20 cellular contexts compared by ENCODE assay signal in genomic region chr11:134398079-134398444, GRCh38. TPM values are rescaled to one million over a fixed set of nuclear protein-coding genes. Genes with fewer than 3 reads are reported as not detected.
DNase-seq lines count a peak whose midpoint lies in the region; ATAC-seq and TF ChIP-seq lines count a peak whose summit lies in the region.
"Had no signal": no experiment of that assay in that cellular context is flagged by ENCODE, and none has a peak within 500 bp of the region (broad histone marks: within the 10 kb centered on the region; RNA-seq: fewer than 3 reads in every experiment).

No MANE protein-coding gene starts in this region.

- no peak overlapping the region for H2BK120ac ChIP-seq in IMR-90 (ENCODE audit: low read depth, low read length)

- in situ Hi-C loops in IMR-90 (cut with MboI; ENCODE audit: low sequenced_read_pairs): no loop called here

- H3K4me1 ChIP-seq in IMR-90 (ENCODE audit: control insufficient read depth, insufficient read depth, low read length) (no peaks in the 10 kb centered on the region), BE2C (peaks cover 5% of the 10 kb centered on the region), hepatocyte (ENCODE audit: insufficient read depth) (no peaks in the 10 kb centered on the region)
- H3K4me1 ChIP-seq: breast epithelium, sigmoid colon had no signal

- H2BK15ac ChIP-seq in IMR-90 (ENCODE audit: low read depth, low read length): no peak overlapping the region

- H2BK20ac ChIP-seq in IMR-90 (ENCODE audit: low read depth, low read length): no peak overlapping the region

- TF ChIP-seq CTCF in IMR-90 (conservative IDR thresholded peaks at IDR 0.05; ENCODE audit: low read depth, low read length): no peak
- no peak for TF ChIP-seq CTCF in BE2C (IDR thresholded peaks at IDR 0.05; ENCODE audit: low read depth, low read length)
- TF ChIP-seq CTCF in hepatocyte (IDR thresholded peaks at IDR 0.05; ENCODE audit: poor library complexity): no peak

- H4K20me1 ChIP-seq in IMR-90 (ENCODE audit: insufficient read depth, low read length): no peaks in the 10 kb centered on the region
- no peaks in the 10 kb centered on the region for H4K20me1 ChIP-seq in hepatocyte (ENCODE audit: insufficient read depth, poor library complexity, severe bottlenecking)

- no peaks in the 10 kb centered on the region for H3K79me1 ChIP-seq in IMR-90 (ENCODE audit: low read depth in 1 of 2, low read length in 2 of 2)

- H2BK5ac ChIP-seq in IMR-90 (ENCODE audit: low read depth, low read length, poor library complexity, severe bottlenecking): no peak overlapping the region

- no peak overlapping the region for H3K56ac ChIP-seq in IMR-90 (ENCODE audit: extremely low read depth, insufficient read depth, low read length)

- H3K27ac ChIP-seq in IMR-90 (ENCODE audit: insufficient read depth, low read length): no peak overlapping the region
- H3K27ac ChIP-seq in substantia nigra (ENCODE audit: low read depth, low read length, poor library complexity, severe bottlenecking): peak overlapping the region; percentile 90
- H3K27ac ChIP-seq in hepatocyte: no peak overlapping the region
- H3K27ac ChIP-seq: breast epithelium, neutrophil, sigmoid colon had no signal

- dilution Hi-C loops in IMR-90 (cut with HindIII; ENCODE audit: low sequenced_read_pairs, unreplicated experiment): no loop called here

- peak overlapping the region; percentile 55 for H2AK9ac ChIP-seq in IMR-90 (replicated peaks; ENCODE audit: low read depth, low read length, poor library complexity)

- no peak overlapping the region for H4K91ac ChIP-seq in IMR-90 (ENCODE audit: insufficient read depth, low read depth, low read length)

- H3K4me2 ChIP-seq in IMR-90 (ENCODE audit: low read depth, low read length): no peak overlapping the region
- H3K4me2 ChIP-seq in hepatocyte: no peak overlapping the region

- no peaks in the 10 kb centered on the region for H3K9me1 ChIP-seq in IMR-90 (ENCODE audit: insufficient read depth, low read length)

- no peak overlapping the region for H3K14ac ChIP-seq in IMR-90 (replicated peaks; ENCODE audit: low read depth, low read length)

- no peak overlapping the region for H3K23ac ChIP-seq in IMR-90 (ENCODE audit: low read depth, low read length)

- H3K9me2 ChIP-seq in hepatocyte (replicated peaks; ENCODE audit: insufficient read depth): no peaks in the 10 kb centered on the region

- no peak overlapping the region for H4K8ac ChIP-seq in IMR-90 (ENCODE audit: low read depth in 2 of 2, low read length in 2 of 2)

- H3K18ac ChIP-seq in IMR-90 (ENCODE audit: low read depth, low read length): no peak overlapping the region

- peak overlapping the region; percentile 21 for H2AFZ ChIP-seq in IMR-90 (replicated peaks; ENCODE audit: low read length, poor library complexity)
- no peak overlapping the region for H2AFZ ChIP-seq in hepatocyte

- no peak overlapping the region for H3K4ac ChIP-seq in IMR-90 (ENCODE audit: low read depth, low read length)

- ATAC-seq in IMR-90 (ENCODE audit: low read depth) (no peak), left lobe of liver (peak; percentile 81)
- ATAC-seq: stimulated activated naive B cell treated with anti-CD40 and anti-IgM and Interleukin-4, amounts not matched to agents 10 μg/mL and 1 μg/mL and 100 μg/mL, for 72 hours had no signal

- TF ChIP-seq RAD21 in IMR-90 (IDR thresholded peaks at IDR 0.05; ENCODE audit: low read length): no peak

- BruUV-seq in IMR-90 (replicated peaks; lab: Mats Ljungman, UMichigan): no TSS peak

- no CpG with 5 or more reads among the region's 11 CpGs for WGBS in IMR-90 (ENCODE audit: extremely low coverage in 2 of 2, insufficient read length in 1 of 2), 2 experiments
- 89% methylated on average over 11 of the region's 11 CpGs for WGBS in hepatocyte (ENCODE audit: low lambda C conversion rate, missing lambda C conversion rate)

- no peak overlapping the region for H3K9ac ChIP-seq in IMR-90 (ENCODE audit: low read depth, low read length)

- no peak overlapping the region for H4K5ac ChIP-seq in IMR-90 (ENCODE audit: low read depth, low read length)

- H2AK5ac ChIP-seq in IMR-90 (ENCODE audit: low read depth, low read length): no peak overlapping the region

- peaks cover 46% of the 10 kb centered on the region for H3K9me3 ChIP-seq in IMR-90 (ENCODE audit: control insufficient read depth, insufficient read depth, low read length)
- no peaks in the 10 kb centered on the region for H3K9me3 ChIP-seq in BE2C
- no peaks in the 10 kb centered on the region for H3K9me3 ChIP-seq in hepatocyte (ENCODE audit: low read depth)
- H3K9me3 ChIP-seq: breast epithelium, MG63, neutrophil had no signal

- TF ChIP-seq POLR2A in IMR-90 (IDR thresholded peaks at IDR 0.05; ENCODE audit: low read depth, low read length): no peak

- H3K36me3 ChIP-seq in IMR-90 (ENCODE audit: control insufficient read depth, insufficient read depth, low read length) (no peaks in the 10 kb centered on the region), BE2C (no peaks in the 10 kb centered on the region), hepatocyte (replicated peaks; ENCODE audit: insufficient read depth, low read depth) (no peaks in the 10 kb centered on the region)
- H3K36me3 ChIP-seq: breast epithelium, MG63, neutrophil, sigmoid colon had no signal

- POLR2A ChIA-PET in IMR-90 (lab: Charles Lee; ENCODE audit: unreplicated experiment): no interaction called here

- H3K4me3 ChIP-seq in IMR-90 (ENCODE audit: insufficient read depth, low read depth, low read length) (no peak overlapping the region), BE2C (ENCODE audit: low read depth, low read length) (no peak overlapping the region), hepatocyte (no peak overlapping the region)
- H3K4me3 ChIP-seq: breast epithelium, MG63, sigmoid colon had no signal

- no peaks in the 10 kb centered on the region for H3K79me2 ChIP-seq in hepatocyte

- CTCF ChIA-PET in IMR-90 (lab: Yijun Ruan, JAX): no interaction called here

- no peak for DNase-seq in IMR-90
- DNase-seq in anterior cingulate cortex (lab: John Stamatoyannopoulos, UW): peak in 46 of 58 donors; percentile 20 to 92 (median 58)
- DNase-seq in left lobe of liver (ENCODE audit: low spot score): peak; percentile 93
- peak in 39 of 49 donors; percentile 15 to 86 (median 56) for DNase-seq in substantia nigra (lab: John Stamatoyannopoulos, UW)
- no peak for DNase-seq in dermis blood vessel endothelial cell
- DNase-seq in NCI-H146 (lab: John Stamatoyannopoulos, UW): no peak
- DNase-seq in BE2C: no peak
- DNase-seq in hepatocyte (ENCODE audit: low spot score): no peak
- DNase-seq: activated CD4-positive, alpha-beta T cell treated with anti-CD3 and anti-CD28 coated beads for 1 hour; erythroblast; foreskin melanocyte; GDM1; H9; MG63; NCI-H187; NCI-H510A; sigmoid colon; stimulated activated naive B cell treated with anti-CD40 and anti-IgM and Interleukin-4, amounts not matched to agents 10 μg/mL and 1 μg/mL and 100 μg/mL, for 72 hours had no signal

- intact Hi-C loops in IMR-90 (cut with micrococcal nuclease): no loop called here

- H3K27me3 ChIP-seq in IMR-90 (ENCODE audit: control insufficient read depth, insufficient read depth, low read length): no peaks in the 10 kb centered on the region
- no peaks in the 10 kb centered on the region for H3K27me3 ChIP-seq in BE2C
- no peaks in the 10 kb centered on the region for H3K27me3 ChIP-seq in hepatocyte

TF ChIP-seq in IMR-90, 13 proteins besides CTCF, POLR2A, EP300 and RAD21:
- no peak for TF ChIP-seq MAZ (IDR thresholded peaks at IDR 0.05; ENCODE audit: borderline replicate concordance, low read depth, low read length)
- TF ChIP-seq USF2 (IDR thresholded peaks at IDR 0.05; ENCODE audit: low read depth, low read length): no peak
- no peak for TF ChIP-seq BHLHE40 (IDR thresholded peaks at IDR 0.05; ENCODE audit: low read depth, low read length)
- TF ChIP-seq MXI1 (IDR thresholded peaks at IDR 0.05; ENCODE audit: borderline replicate concordance, low read depth, low read length): no peak
- no peak for TF ChIP-seq RCOR1 (IDR thresholded peaks at IDR 0.05; ENCODE audit: insufficient replicate concordance, low read length)
- TF ChIP-seq ELK1 (IDR thresholded peaks at IDR 0.05; ENCODE audit: borderline replicate concordance, low read depth, low read length): no peak
- no peak for TF ChIP-seq NFE2L2 (IDR thresholded peaks at IDR 0.05; ENCODE audit: low read depth, low read length)
- TF ChIP-seq CHD1 (IDR thresholded peaks at IDR 0.05; ENCODE audit: low read depth, low read length): no peak
- no peak for TF ChIP-seq MAFK (IDR thresholded peaks at IDR 0.05; ENCODE audit: low read depth, low read length)
- TF ChIP-seq RFX5 (IDR thresholded peaks at IDR 0.05; ENCODE audit: low read depth, low read length): no peak
- no peak for TF ChIP-seq SMC3 (IDR thresholded peaks at IDR 0.05; ENCODE audit: low read depth, low read length)
- TF ChIP-seq CEBPB (IDR thresholded peaks at IDR 0.05; ENCODE audit: low read depth, low read length): no peak
- TF ChIP-seq FOS (IDR thresholded peaks at IDR 0.05; ENCODE audit: low read depth, low read length): no peak

RNA-seq across cellular contexts. Expression of gene B3GAT1, which starts 14.0 kb away (rescaled TPM):
- total RNA-seq in IMR-90 (2012; rRNA removed) (not detected in 2 replicates), left lobe of liver (5.4 TPM), dermis blood vessel endothelial cell (not detected in 2 replicates), hepatocyte (0.17 and 0.20 TPM in 2 replicates)
- polyA plus RNA-seq in IMR-90 (2012; rRNA removed) (not detected in 2 replicates), hepatocyte (0.40 TPM in 1 of 2 replicates, not detected in the other)
- not detected in 2 replicates for polyA plus RNA-seq in IMR-90 (2012; cell fraction: cytosol; rRNA removed)
- 0.03 TPM in 1 of 2 replicates, not detected in the other for polyA plus RNA-seq in IMR-90 (2012; cell fraction: nucleus; rRNA removed; ENCODE audit: low replicate concordance)
- 150 TPM for polyA plus RNA-seq in BE2C (2012; ENCODE audit: insufficient read depth, insufficient read length, low read depth)

Comparison
In these comparisons a context has a peak if more than half of its experiments do, and no peak if none do; other contexts are left out.
1. DNase-seq: peak in anterior cingulate cortex (46 of 58), left lobe of liver (single experiment) and substantia nigra (39 of 49); none in IMR-90 (single experiment), dermis blood vessel endothelial cell (single experiment), NCI-H146 (single experiment), BE2C (single experiment) and hepatocyte (single experiment).